In the genomic region with DNA sequence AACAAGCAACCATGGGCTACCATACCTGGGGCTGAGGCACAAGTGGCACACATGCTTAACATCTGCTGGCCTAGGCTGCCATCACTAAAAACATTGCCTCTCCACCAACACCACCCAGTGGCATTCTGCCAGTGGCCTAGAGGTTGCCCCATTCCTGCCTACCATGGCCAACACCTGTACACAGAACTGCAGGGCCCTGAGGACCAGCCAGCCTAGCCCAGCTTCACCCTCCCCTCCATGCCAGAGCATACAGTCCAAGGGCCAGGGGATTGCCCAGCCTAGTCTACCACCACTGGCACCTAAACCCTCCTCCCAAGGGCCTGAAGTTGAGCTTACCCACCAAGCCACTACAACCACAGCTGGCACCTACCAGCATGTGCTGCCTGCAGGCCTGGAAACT, we compare ENCODE assay signal across 1 cellular context.
TF ChIP-seq lines count a peak whose summit lies in the region.

No MANE protein-coding gene starts in this region.

TF ChIP-seq in H1, 55 proteins besides CTCF, POLR2A, EP300 and RAD21 (continued from another document):
- TF ChIP-seq, protein P1, sequence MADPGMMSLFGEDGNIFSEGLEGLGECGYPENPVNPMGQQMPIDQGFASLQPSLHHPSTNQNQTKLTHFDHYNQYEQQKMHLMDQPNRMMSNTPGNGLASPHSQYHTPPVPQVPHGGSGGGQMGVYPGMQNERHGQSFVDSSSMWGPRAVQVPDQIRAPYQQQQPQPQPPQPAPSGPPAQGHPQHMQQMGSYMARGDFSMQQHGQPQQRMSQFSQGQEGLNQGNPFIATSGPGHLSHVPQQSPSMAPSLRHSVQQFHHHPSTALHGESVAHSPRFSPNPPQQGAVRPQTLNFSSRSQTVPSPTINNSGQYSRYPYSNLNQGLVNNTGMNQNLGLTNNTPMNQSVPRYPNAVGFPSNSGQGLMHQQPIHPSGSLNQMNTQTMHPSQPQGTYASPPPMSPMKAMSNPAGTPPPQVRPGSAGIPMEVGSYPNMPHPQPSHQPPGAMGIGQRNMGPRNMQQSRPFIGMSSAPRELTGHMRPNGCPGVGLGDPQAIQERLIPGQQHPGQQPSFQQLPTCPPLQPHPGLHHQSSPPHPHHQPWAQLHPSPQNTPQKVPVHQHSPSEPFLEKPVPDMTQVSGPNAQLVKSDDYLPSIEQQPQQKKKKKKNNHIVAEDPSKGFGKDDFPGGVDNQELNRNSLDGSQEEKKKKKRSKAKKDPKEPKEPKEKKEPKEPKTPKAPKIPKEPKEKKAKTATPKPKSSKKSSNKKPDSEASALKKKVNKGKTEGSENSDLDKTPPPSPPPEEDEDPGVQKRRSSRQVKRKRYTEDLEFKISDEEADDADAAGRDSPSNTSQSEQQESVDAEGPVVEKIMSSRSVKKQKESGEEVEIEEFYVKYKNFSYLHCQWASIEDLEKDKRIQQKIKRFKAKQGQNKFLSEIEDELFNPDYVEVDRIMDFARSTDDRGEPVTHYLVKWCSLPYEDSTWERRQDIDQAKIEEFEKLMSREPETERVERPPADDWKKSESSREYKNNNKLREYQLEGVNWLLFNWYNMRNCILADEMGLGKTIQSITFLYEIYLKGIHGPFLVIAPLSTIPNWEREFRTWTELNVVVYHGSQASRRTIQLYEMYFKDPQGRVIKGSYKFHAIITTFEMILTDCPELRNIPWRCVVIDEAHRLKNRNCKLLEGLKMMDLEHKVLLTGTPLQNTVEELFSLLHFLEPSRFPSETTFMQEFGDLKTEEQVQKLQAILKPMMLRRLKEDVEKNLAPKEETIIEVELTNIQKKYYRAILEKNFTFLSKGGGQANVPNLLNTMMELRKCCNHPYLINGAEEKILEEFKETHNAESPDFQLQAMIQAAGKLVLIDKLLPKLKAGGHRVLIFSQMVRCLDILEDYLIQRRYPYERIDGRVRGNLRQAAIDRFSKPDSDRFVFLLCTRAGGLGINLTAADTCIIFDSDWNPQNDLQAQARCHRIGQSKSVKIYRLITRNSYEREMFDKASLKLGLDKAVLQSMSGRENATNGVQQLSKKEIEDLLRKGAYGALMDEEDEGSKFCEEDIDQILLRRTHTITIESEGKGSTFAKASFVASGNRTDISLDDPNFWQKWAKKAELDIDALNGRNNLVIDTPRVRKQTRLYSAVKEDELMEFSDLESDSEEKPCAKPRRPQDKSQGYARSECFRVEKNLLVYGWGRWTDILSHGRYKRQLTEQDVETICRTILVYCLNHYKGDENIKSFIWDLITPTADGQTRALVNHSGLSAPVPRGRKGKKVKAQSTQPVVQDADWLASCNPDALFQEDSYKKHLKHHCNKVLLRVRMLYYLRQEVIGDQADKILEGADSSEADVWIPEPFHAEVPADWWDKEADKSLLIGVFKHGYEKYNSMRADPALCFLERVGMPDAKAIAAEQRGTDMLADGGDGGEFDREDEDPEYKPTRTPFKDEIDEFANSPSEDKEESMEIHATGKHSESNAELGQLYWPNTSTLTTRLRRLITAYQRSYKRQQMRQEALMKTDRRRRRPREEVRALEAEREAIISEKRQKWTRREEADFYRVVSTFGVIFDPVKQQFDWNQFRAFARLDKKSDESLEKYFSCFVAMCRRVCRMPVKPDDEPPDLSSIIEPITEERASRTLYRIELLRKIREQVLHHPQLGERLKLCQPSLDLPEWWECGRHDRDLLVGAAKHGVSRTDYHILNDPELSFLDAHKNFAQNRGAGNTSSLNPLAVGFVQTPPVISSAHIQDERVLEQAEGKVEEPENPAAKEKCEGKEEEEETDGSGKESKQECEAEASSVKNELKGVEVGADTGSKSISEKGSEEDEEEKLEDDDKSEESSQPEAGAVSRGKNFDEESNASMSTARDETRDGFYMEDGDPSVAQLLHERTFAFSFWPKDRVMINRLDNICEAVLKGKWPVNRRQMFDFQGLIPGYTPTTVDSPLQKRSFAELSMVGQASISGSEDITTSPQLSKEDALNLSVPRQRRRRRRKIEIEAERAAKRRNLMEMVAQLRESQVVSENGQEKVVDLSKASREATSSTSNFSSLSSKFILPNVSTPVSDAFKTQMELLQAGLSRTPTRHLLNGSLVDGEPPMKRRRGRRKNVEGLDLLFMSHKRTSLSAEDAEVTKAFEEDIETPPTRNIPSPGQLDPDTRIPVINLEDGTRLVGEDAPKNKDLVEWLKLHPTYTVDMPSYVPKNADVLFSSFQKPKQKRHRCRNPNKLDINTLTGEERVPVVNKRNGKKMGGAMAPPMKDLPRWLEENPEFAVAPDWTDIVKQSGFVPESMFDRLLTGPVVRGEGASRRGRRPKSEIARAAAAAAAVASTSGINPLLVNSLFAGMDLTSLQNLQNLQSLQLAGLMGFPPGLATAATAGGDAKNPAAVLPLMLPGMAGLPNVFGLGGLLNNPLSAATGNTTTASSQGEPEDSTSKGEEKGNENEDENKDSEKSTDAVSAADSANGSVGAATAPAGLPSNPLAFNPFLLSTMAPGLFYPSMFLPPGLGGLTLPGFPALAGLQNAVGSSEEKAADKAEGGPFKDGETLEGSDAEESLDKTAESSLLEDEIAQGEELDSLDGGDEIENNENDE (IDR thresholded peaks at IDR 0.05; ENCODE audit: insufficient replicate concordance, low read length): no peak
- TF ChIP-seq CTBP2 (IDR thresholded peaks at IDR 0.05; ENCODE audit: borderline replicate concordance, insufficient read depth, insufficient read length, low read length) (no peak), RXRA (IDR thresholded peaks at IDR 0.05; ENCODE audit: insufficient read depth, low read depth, low read length) (no peak), SP4 (IDR thresholded peaks at IDR 0.05; ENCODE audit: low read length) (no peak), TAF7 (optimal IDR thresholded peaks at IDR 0.05; ENCODE audit: borderline replicate concordance, low read depth, low read length) (no peak), TBP (IDR thresholded peaks at IDR 0.05; ENCODE audit: low read depth, low read length) (no peak), E2F6 (IDR thresholded peaks at IDR 0.05) (no peak), FOSL1 (IDR thresholded peaks at IDR 0.05; ENCODE audit: insufficient read depth, low read depth, low read length) (no peak), SIRT6 (IDR thresholded peaks at IDR 0.05; ENCODE audit: low read length) (no peak), SP2 (IDR thresholded peaks at IDR 0.05; ENCODE audit: low read length) (no peak)
TF ChIP-seq in H1: peak in this region for 0.
